9 cellular contexts compared by ENCODE assay signal in genomic region chr14:88233915-88234314, GRCh38.
DNase-seq lines count a peak whose midpoint lies in the region; FAIRE-seq and TF ChIP-seq lines count a peak whose summit lies in the region.
"Had no signal": no experiment of that assay in that cellular context is flagged by ENCODE, and none has a peak within 500 bp of the region (broad histone marks: within the 10 kb centered on the region; RNA-seq: fewer than 3 reads in every experiment).

No MANE protein-coding gene starts in this region.

- peaks cover 0 to 4% (median 1%) of the 10 kb centered on the region in 4 donors for H3K9me3 ChIP-seq in sigmoid colon
- H3K9me3 ChIP-seq: adrenal gland had no signal

- H3K4me1 ChIP-seq in sigmoid colon = no peaks in the 10 kb centered on the region
- H3K4me1 ChIP-seq: adrenal gland had no signal

- no peaks in the 10 kb centered on the region for H3K27me3 ChIP-seq in kidney epithelial cell (ENCODE audit: control insufficient read depth, insufficient read depth, low read length)
- no peaks in the 10 kb centered on the region for H3K27me3 ChIP-seq in sigmoid colon
- H3K27me3 ChIP-seq: adrenal gland had no signal

- peak; percentile 40 for TF ChIP-seq CTCF in HFF-Myc (IDR thresholded peaks at IDR 0.05; ENCODE audit: low read depth, low read length, missing control alignments)
- TF ChIP-seq CTCF in kidney epithelial cell (IDR thresholded peaks at IDR 0.05; ENCODE audit: insufficient read depth, low read length, poor library complexity, severe bottlenecking) = peak; percentile 4
- TF ChIP-seq CTCF in sigmoid colon (IDR thresholded peaks at IDR 0.05) = no peak

- H3K27ac ChIP-seq in sigmoid colon = no peak overlapping the region
- H3K27ac ChIP-seq: adrenal gland had no signal

- intact Hi-C loops in sigmoid colon (cut with DNase I) = no loop called here

- WGBS in sigmoid colon, 2 donors = 66 to 73% methylated on average over 5 of the region's 5 CpGs

- no peak for TF ChIP-seq POLR2A in sigmoid colon (IDR thresholded peaks at IDR 0.05)

- H3K4me3 ChIP-seq in HFF-Myc (replicated peaks; ENCODE audit: low read depth, low read length) = no peak overlapping the region
- no peak overlapping the region for H3K4me3 ChIP-seq in kidney epithelial cell (ENCODE audit: low read depth, low read length)
- H3K4me3 ChIP-seq in sigmoid colon = no peak overlapping the region
- H3K4me3 ChIP-seq: adrenal gland had no signal

- H3K36me3 ChIP-seq in kidney epithelial cell (ENCODE audit: control insufficient read depth, insufficient read depth, low read length) (no peaks in the 10 kb centered on the region), sigmoid colon (no peaks in the 10 kb centered on the region)
- H3K36me3 ChIP-seq: adrenal gland had no signal

- no peak for FAIRE-seq in GM19239 (lab: Jason Lieb, UNC)

- DNase-seq in NCI-H2107 treated with DMSO at 0.1 percent for 48 hours (lab: John Stamatoyannopoulos, UW; ENCODE audit: unreplicated experiment) = peak; percentile 10
- DNase-seq in NCI-H2107 (lab: John Stamatoyannopoulos, UW) = no peak
- DNase-seq in HFF-Myc (ENCODE audit: extremely low read depth, low read depth) = peak; percentile 5
- peak; percentile 25 for DNase-seq in SK-N-DZ (ENCODE audit: low spot score)
- DNase-seq in kidney epithelial cell (ENCODE audit: low read depth) = no peak
- no peak for DNase-seq in sigmoid colon
- no peak for DNase-seq in GM19239 (ENCODE audit: insufficient read length, low spot score)
- DNase-seq in NCI-H187 treated with DMSO at 0.1 percent for 48 hours (lab: John Stamatoyannopoulos, UW) = no peak

- TF ChIP-seq EP300 in sigmoid colon (IDR thresholded peaks at IDR 0.05) = no peak

Comparison
In these comparisons a context has a peak if more than half of its experiments do, and no peak if none do; other contexts are left out.
1. DNase-seq: peak in NCI-H2107 treated with DMSO at 0.1 percent for 48 hours (single experiment), HFF-Myc (single experiment) and SK-N-DZ (single experiment); none in NCI-H2107 (single experiment), kidney epithelial cell (single experiment), sigmoid colon (single experiment), GM19239 (single experiment) and NCI-H187 treated with DMSO at 0.1 percent for 48 hours (single experiment).
2. CTCF ChIP-seq: peak in HFF-Myc (single experiment) and kidney epithelial cell (single experiment); none in sigmoid colon (0 of 4).